ENCODE assay signal across 18 cellular contexts in genomic region chr9:96758845-96759673, GRCh38. TPM values are rescaled to one million over a fixed set of nuclear protein-coding genes. Genes with fewer than 3 reads are reported as not detected.
DNase-seq lines count a peak whose midpoint lies in the region; ATAC-seq and TF ChIP-seq lines count a peak whose summit lies in the region.
"Had no signal": no experiment of that assay in that cellular context is flagged by ENCODE, and none has a peak within 500 bp of the region (broad histone marks: within the 10 kb centered on the region; RNA-seq: fewer than 3 reads in every experiment).

No MANE protein-coding gene starts in this region.

- H3K4me3 Mint-ChIP-seq in activated T-cell treated with anti-CD3 and anti-CD28 coated beads, Interleukin-2, amount 50 U/mL, for 72 hours = no peak overlapping the region
- H3K4me3 Mint-ChIP-seq: dendritic cell treated with granulocyte-macrophage colony-stimulating factor and Interleukin-4, amounts not matched to agents 40 ng/mL and 50 ng/mL, for 4 days; stimulated activated memory B cell treated with anti-CD40 and anti-IgM and Interleukin-4, amounts not matched to agents 10 μg/mL and 1 μg/mL and 100 μg/mL, for 72 hours; type B pancreatic cell had no signal

- peaks cover 100% of the 10 kb centered on the region for H3K9me3 ChIP-seq in thoracic aorta

- DNase-seq in activated T-cell treated with anti-CD3 and anti-CD28 coated beads, Interleukin-2, amount 50 U/mL, for 72 hours = no peak
- no peak for DNase-seq in activated T-cell treated with anti-CD3 and anti-CD28 coated beads, Interleukin-2, amount 50 U/mL, for 48 hours
- DNase-seq in astrocyte of the hippocampus (ENCODE audit: low read depth, low spot score) = peak; percentile 2
- DNase-seq in fibroblast of the aortic adventitia (ENCODE audit: low read depth) = peak; percentile 7
- DNase-seq in thoracic aorta (ENCODE audit: low spot score) = no peak
- DNase-seq in central memory CD4-positive, alpha-beta T cell = no peak
- no peak for DNase-seq in OCI-M2 (lab: John Stamatoyannopoulos, UW; ENCODE audit: unreplicated experiment)
- DNase-seq: activated effector memory CD4-positive, alpha-beta T cell treated with anti-CD3 and anti-CD28 coated beads, Interleukin-2, amount 50 U/mL, for 16 hours; anterior cingulate cortex; CD4-positive, alpha-beta memory T cell; EL; NCI-H1105 treated with DMSO at 0.1 percent for 48 hours had no signal

- peaks cover 21 to 27% of the 10 kb centered on the region in 2 donors for H3K9me3 Mint-ChIP-seq in activated T-cell treated with anti-CD3 and anti-CD28 coated beads, Interleukin-2, amount 50 U/mL, for 72 hours

- H3K4me3 ChIP-seq in fibroblast of the aortic adventitia (ENCODE audit: low read depth, low read length) (no peak overlapping the region), thoracic aorta (peak overlapping the region; percentile 17)

- H3K4me1 Mint-ChIP-seq in activated T-cell treated with anti-CD3 and anti-CD28 coated beads, Interleukin-2, amount 50 U/mL, for 72 hours (ENCODE audit: low read depth) = no peaks in the 10 kb centered on the region
- H3K4me1 Mint-ChIP-seq: CD4-positive, alpha-beta memory T cell; stimulated activated memory B cell treated with anti-CD40 and anti-IgM and Interleukin-4, amounts not matched to agents 10 μg/mL and 1 μg/mL and 100 μg/mL, for 72 hours had no signal

- TF ChIP-seq CTCF in fibroblast of the aortic adventitia (IDR thresholded peaks at IDR 0.05; ENCODE audit: insufficient read depth, low read length) = no peak
- TF ChIP-seq CTCF in thoracic aorta (IDR thresholded peaks at IDR 0.05) = no peak

- H3K36me3 ChIP-seq in thoracic aorta = peaks cover 60% of the 10 kb centered on the region

- H3K27ac ChIP-seq in thoracic aorta = no peak overlapping the region
- H3K27ac ChIP-seq: HL-60 had no signal

- peak overlapping the region; percentile 81 for H3K27ac Mint-ChIP-seq in activated T-cell treated with anti-CD3 and anti-CD28 coated beads, Interleukin-2, amount 50 U/mL, for 72 hours
- H3K27ac Mint-ChIP-seq: CD4-positive, alpha-beta memory T cell; dendritic cell treated with granulocyte-macrophage colony-stimulating factor and Interleukin-4, amounts not matched to agents 40 ng/mL and 50 ng/mL, for 4 days; stimulated activated memory B cell treated with anti-CD40 and anti-IgM and Interleukin-4, amounts not matched to agents 10 μg/mL and 1 μg/mL and 100 μg/mL, for 72 hours; type B pancreatic cell had no signal

- ATAC-seq in activated T-cell treated with anti-CD3 and anti-CD28 coated beads, Interleukin-2, amount 50 U/mL, for 72 hours (replicated peaks in 1 of 2) = no peak
- ATAC-seq in thoracic aorta (ENCODE audit: insufficient number of reproducible peaks, low FRiP score, low read depth) (no peak), HG03108 (IDR thresholded peaks at IDR 0.05; ENCODE audit: unreplicated experiment) (no peak)
- ATAC-seq: left lobe of liver; stimulated activated memory B cell treated with anti-CD40 and anti-IgM and Interleukin-4, amounts not matched to agents 10 μg/mL and 1 μg/mL and 100 μg/mL, for 72 hours had no signal

- peaks cover 42 to 74% of the 10 kb centered on the region in 2 donors for H3K36me3 Mint-ChIP-seq in activated T-cell treated with anti-CD3 and anti-CD28 coated beads, Interleukin-2, amount 50 U/mL, for 72 hours (ENCODE audit: insufficient read depth in 2 of 2)

- H3K27me3 ChIP-seq in thoracic aorta (replicated peaks; ENCODE audit: insufficient read depth) = no peaks in the 10 kb centered on the region

- H3K4me1 ChIP-seq in thoracic aorta (ENCODE audit: control insufficient read depth in 1 of 2, low read depth in 2 of 2) = no peaks in the 10 kb centered on the region

- no peaks in the 10 kb centered on the region for H3K27me3 Mint-ChIP-seq in activated T-cell treated with anti-CD3 and anti-CD28 coated beads, Interleukin-2, amount 50 U/mL, for 72 hours (ENCODE audit: low read depth)
- H3K27me3 Mint-ChIP-seq: CD4-positive, alpha-beta memory T cell; dendritic cell treated with granulocyte-macrophage colony-stimulating factor and Interleukin-4, amounts not matched to agents 40 ng/mL and 50 ng/mL, for 4 days; stimulated activated memory B cell treated with anti-CD40 and anti-IgM and Interleukin-4, amounts not matched to agents 10 μg/mL and 1 μg/mL and 100 μg/mL, for 72 hours; type B pancreatic cell had no signal

RNA-seq across cellular contexts. Expression of gene ZNF510, which starts 18.8 kb away (rescaled TPM):
- total RNA-seq in activated T-cell treated with anti-CD3 and anti-CD28 coated beads, Interleukin-2, amount 50 U/mL, for 72 hours = 10 to 100 TPM; 14.4 to 16.3 TPM
- total RNA-seq in fibroblast of the aortic adventitia (ENCODE audit: low replicate concordance) (7.0 and 16.5 TPM in 2 replicates), thoracic aorta (10 to 100 TPM; 12.9 to 17.1 TPM)

Comparison
In these comparisons a context has a peak if more than half of its experiments do, and no peak if none do; other contexts are left out.
1. DNase-seq: peak in astrocyte of the hippocampus (single experiment) and fibroblast of the aortic adventitia (single experiment); none in activated T-cell treated with anti-CD3 and anti-CD28 coated beads, Interleukin-2, amount 50 U/mL, for 72 hours (0 of 2), activated T-cell treated with anti-CD3 and anti-CD28 coated beads, Interleukin-2, amount 50 U/mL, for 48 hours (0 of 2), thoracic aorta (single experiment), central memory CD4-positive, alpha-beta T cell (single experiment) and OCI-M2 (single experiment).